In the genomic region with DNA sequence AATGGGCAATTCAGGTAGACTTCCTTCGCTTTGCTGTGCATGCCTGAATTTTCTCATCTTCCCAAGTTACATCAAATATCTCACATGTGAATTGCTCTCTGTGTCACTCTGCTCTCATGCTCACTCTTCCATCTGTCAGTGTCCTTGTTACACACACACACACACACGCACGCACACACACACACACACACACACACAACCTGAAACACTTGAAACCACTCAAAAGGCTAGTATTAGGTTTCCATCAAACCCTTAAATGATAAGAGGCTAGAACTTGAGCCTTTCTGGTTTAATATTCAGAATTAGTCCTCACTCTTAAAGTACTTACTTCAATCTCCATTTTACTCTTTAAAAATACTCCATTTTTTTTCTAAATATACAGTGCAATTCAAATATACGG, we compare ENCODE assay signal across 17 cellular contexts.
"Had no signal": no experiment of that assay in that cellular context is flagged by ENCODE, and none has a peak within 500 bp of the region (broad histone marks: within the 10 kb centered on the region; RNA-seq: fewer than 3 reads in every experiment).

No MANE protein-coding gene starts in this region.

- H3K4me1 Mint-ChIP-seq: activated naive CD8-positive, alpha-beta T cell treated with anti-CD3 and anti-CD28 coated beads for 36 hours; central memory CD8-positive, alpha-beta T cell; naive B cell had no signal

- H3K27ac Mint-ChIP-seq: activated CD8-positive, alpha-beta T cell treated with anti-CD3 and anti-CD28 coated beads for 36 hours; activated naive CD8-positive, alpha-beta T cell treated with anti-CD3 and anti-CD28 coated beads for 36 hours; naive B cell; stimulated activated naive CD8-positive, alpha-beta T cell treated with anti-CD3 and anti-CD28 coated beads, Interleukin-15, Interleukin-2, amounts not matched to agents 100 ng/mL and 50 ng/mL, for 24 hours had no signal

- H3K4me3 Mint-ChIP-seq: activated CD8-positive, alpha-beta T cell treated with anti-CD3 and anti-CD28 coated beads for 36 hours; activated naive CD8-positive, alpha-beta T cell treated with anti-CD3 and anti-CD28 coated beads for 36 hours; central memory CD8-positive, alpha-beta T cell; naive B cell; stimulated activated naive CD8-positive, alpha-beta T cell treated with anti-CD3 and anti-CD28 coated beads, Interleukin-15, Interleukin-2, amounts not matched to agents 100 ng/mL and 50 ng/mL, for 24 hours had no signal

- H3K27me3 Mint-ChIP-seq: activated CD8-positive, alpha-beta T cell treated with anti-CD3 and anti-CD28 coated beads for 36 hours; activated naive CD8-positive, alpha-beta T cell treated with anti-CD3 and anti-CD28 coated beads for 36 hours; central memory CD8-positive, alpha-beta T cell; stimulated activated naive CD8-positive, alpha-beta T cell treated with anti-CD3 and anti-CD28 coated beads, Interleukin-15, Interleukin-2, amounts not matched to agents 100 ng/mL and 50 ng/mL, for 24 hours had no signal

- ATAC-seq: activated CD8-positive, alpha-beta T cell treated with anti-CD3 and anti-CD28 coated beads for 36 hours; body of pancreas; left lobe of liver; sciatic nerve had no signal

- H3K36me3 Mint-ChIP-seq: activated naive CD8-positive, alpha-beta T cell treated with anti-CD3 and anti-CD28 coated beads for 36 hours; naive B cell had no signal

- DNase-seq: activated CD4-positive, alpha-beta T cell treated with anti-CD3 and anti-CD28 coated beads for 4 hours; activated CD8-positive, alpha-beta memory T cell treated with anti-CD3 and anti-CD28 coated beads, Interleukin-2, amount 50 U/mL, for 4 hours; activated CD8-positive, alpha-beta T cell treated with anti-CD3 and anti-CD28 coated beads for 36 hours; activated naive CD8-positive, alpha-beta T cell treated with anti-CD3 and anti-CD28 coated beads for 36 hours; activated T-cell treated with anti-CD3 and anti-CD28 coated beads, Interleukin-2, amount 50 U/mL, for 48 hours; amygdala; body of pancreas; hippocampal formation; mammary epithelial cell; naive B cell; ovary; upper lobe of left lung; WERI-Rb-1 had no signal

- H3K9me3 Mint-ChIP-seq: stimulated activated naive CD8-positive, alpha-beta T cell treated with anti-CD3 and anti-CD28 coated beads, Interleukin-15, Interleukin-2, amounts not matched to agents 100 ng/mL and 50 ng/mL, for 24 hours had no signal
